In genomic region chr12:19186722-19187661, GRCh38 we compare ENCODE assay signal across 8 cellular contexts. TPM values are rescaled to one million over a fixed set of nuclear protein-coding genes. Genes with fewer than 3 reads are reported as not detected.
DNase-seq lines count a peak whose midpoint lies in the region; ATAC-seq and TF ChIP-seq lines count a peak whose summit lies in the region.

No MANE protein-coding gene starts in this region.

- no peak overlapping the region for H3K27ac Mint-ChIP-seq in chondrocyte (ENCODE audit: unreplicated experiment)

- in situ Hi-C loops in GM23248 (cut with MboI): no loop called here

- H3K27me3 Mint-ChIP-seq in chondrocyte (ENCODE audit: low read depth): no peaks in the 10 kb centered on the region

- peak overlapping the region in 8 of 11 experiments; percentile 23 to 47 (median 40); a peak in 11 of 22 replicates for H3K4me2 ChIP-seq in BLaER1 treated with 17β-estradiol and CSF1 and Interleukin-3, amounts not matched to agents 10 nM and 100 nM
- H3K4me2 ChIP-seq in GM23248 (ENCODE audit: unreplicated experiment): peak overlapping the region; percentile 70

- H3F3A ChIP-seq in GM23248 (ENCODE audit: insufficient read depth): peaks cover 16% of the 10 kb centered on the region

- H3K9ac ChIP-seq in BLaER1 treated with 17β-estradiol and CSF1 and Interleukin-3, amounts not matched to agents 10 nM and 100 nM: no peak overlapping the region
- H3K9ac ChIP-seq in GM23248 (no peak overlapping the region), liver (ENCODE audit: low read depth in 1 of 2, low read length in 2 of 2) (no peak overlapping the region)

- H3K9me3 ChIP-seq in BLaER1 treated with 17β-estradiol and CSF1 and Interleukin-3, amounts not matched to agents 10 nM and 100 nM (replicated peaks in 1 of 11): no peaks in the 10 kb centered on the region
- H3K9me3 ChIP-seq in GM23248 (ENCODE audit: low read depth): no peaks in the 10 kb centered on the region
- H3K9me3 ChIP-seq in liver (ENCODE audit: control insufficient read depth in 4 of 4, low read length in 3 of 4): no peaks in the 10 kb centered on the region

- H3K4me1 Mint-ChIP-seq in chondrocyte (ENCODE audit: low read depth): peaks cover 41% of the 10 kb centered on the region

- H2AFZ ChIP-seq in GM23248: peak overlapping the region; percentile 58

- WGBS in GM23248 (ENCODE audit: low coverage in 1 of 2, low lambda C conversion rate in 2 of 2, missing lambda C conversion rate in 2 of 2), 2 experiments: 55 to 56% methylated on average over 4 of the region's 4 CpGs
- 53% methylated on average over 4 of the region's 4 CpGs for WGBS in liver

- DNase-seq in GM23248: peak; percentile 75
- DNase-seq in NCI-H345 (lab: John Stamatoyannopoulos, UW): peak; percentile 42
- DNase-seq in chondrocyte (ENCODE audit: low spot score): no peak
- no peak for DNase-seq in UCSD-AML1 (lab: John Stamatoyannopoulos, UW; ENCODE audit: unreplicated experiment)

- H4K20me1 ChIP-seq in BLaER1 treated with 17β-estradiol and CSF1 and Interleukin-3, amounts not matched to agents 10 nM and 100 nM: peaks cover 0 to 5% (median 0%) of the 10 kb centered on the region in 11 experiments; a peak in 1 of 22 replicates
- H4K20me1 ChIP-seq in GM23248 (ENCODE audit: insufficient read depth): 0 out of 2 replicates have a peak, but pooled peaks cover 3% of the 10 kb centered on the region

- H3K4me1 ChIP-seq in BLaER1 treated with 17β-estradiol and CSF1 and Interleukin-3, amounts not matched to agents 10 nM and 100 nM: peaks cover 24 to 41% (median 38%) of the 10 kb centered on the region in 10 experiments
- H3K4me1 ChIP-seq in GM23248 (ENCODE audit: insufficient read depth): peaks cover 40% of the 10 kb centered on the region
- peaks cover 0 to 27% (median 15%) of the 10 kb centered on the region in 4 donors for H3K4me1 ChIP-seq in liver (ENCODE audit: control insufficient read depth in 4 of 4, insufficient read depth in 4 of 4, low read length in 3 of 4)

- peak; percentile 90 for TF ChIP-seq CTCF in chondrocyte (IDR thresholded peaks at IDR 0.05)
- TF ChIP-seq CTCF in liver (IDR thresholded peaks at IDR 0.05; ENCODE audit: low read depth, low read length, missing input control): peak; percentile 61

- no peaks in the 10 kb centered on the region for H3K36me3 Mint-ChIP-seq in chondrocyte (ENCODE audit: low read depth)

- H3K36me3 ChIP-seq in BLaER1 treated with 17β-estradiol and CSF1 and Interleukin-3, amounts not matched to agents 10 nM and 100 nM: no peaks in the 10 kb centered on the region
- H3K36me3 ChIP-seq in GM23248 (ENCODE audit: low read depth): no peaks in the 10 kb centered on the region
- H3K36me3 ChIP-seq in liver (ENCODE audit: control insufficient read depth in 4 of 4, insufficient read depth in 3 of 4, low read depth in 1 of 4, low read length in 3 of 4): no peaks in the 10 kb centered on the region

- H3K27ac ChIP-seq in BLaER1 treated with 17β-estradiol and CSF1 and Interleukin-3, amounts not matched to agents 10 nM and 100 nM: no peak overlapping the region
- H3K27ac ChIP-seq in GM23248: no peak overlapping the region
- H3K27ac ChIP-seq in liver (ENCODE audit: low read depth in 1 of 2, low read length in 2 of 2): peak overlapping the region; percentile 52 to 59

- H3K9me2 ChIP-seq in GM23248 (ENCODE audit: insufficient read depth): no peaks in the 10 kb centered on the region

- peaks cover 13% of the 10 kb centered on the region for H3K79me2 ChIP-seq in GM23248 (ENCODE audit: insufficient read depth)

- no peaks in the 10 kb centered on the region for H3K27me3 ChIP-seq in BLaER1 treated with 17β-estradiol and CSF1 and Interleukin-3, amounts not matched to agents 10 nM and 100 nM
- H3K27me3 ChIP-seq in GM23248 (replicated peaks; ENCODE audit: insufficient read depth): no peaks in the 10 kb centered on the region
- no peaks in the 10 kb centered on the region for H3K27me3 ChIP-seq in liver (ENCODE audit: control insufficient read depth in 4 of 4, insufficient read depth in 4 of 4, low read length in 3 of 4)

- TF ChIP-seq RAD21 in liver (IDR thresholded peaks at IDR 0.05): peak; percentile 87 to 88

- no peak overlapping the region for H3K4me3 Mint-ChIP-seq in chondrocyte (ENCODE audit: unreplicated experiment)

- H3K4me3 ChIP-seq in BLaER1 treated with 17β-estradiol and CSF1 and Interleukin-3, amounts not matched to agents 10 nM and 100 nM: no peak overlapping the region
- H3K4me3 ChIP-seq in GM23248: peak overlapping the region; percentile 49
- H3K4me3 ChIP-seq in liver (ENCODE audit: low read depth in 1 of 3, low read length in 3 of 3): no peak overlapping the region

- no peaks in the 10 kb centered on the region for H3K9me3 Mint-ChIP-seq in chondrocyte (ENCODE audit: low read depth)

- ATAC-seq in HG03045 (IDR thresholded peaks at IDR 0.05; ENCODE audit: unreplicated experiment) (no peak), GM18873 (IDR thresholded peaks at IDR 0.05; ENCODE audit: low FRiP score, unreplicated experiment) (no peak)

TF ChIP-seq in liver, 16 proteins besides CTCF, POLR2A, EP300 and RAD21:
- peak; percentile 30 for TF ChIP-seq REST (IDR thresholded peaks at IDR 0.05)
- TF ChIP-seq, protein P1, sequence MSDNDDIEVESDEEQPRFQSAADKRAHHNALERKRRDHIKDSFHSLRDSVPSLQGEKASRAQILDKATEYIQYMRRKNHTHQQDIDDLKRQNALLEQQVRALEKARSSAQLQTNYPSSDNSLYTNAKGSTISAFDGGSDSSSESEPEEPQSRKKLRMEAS (IDR thresholded peaks at IDR 0.05): peak; percentile 40
- TF ChIP-seq FOXA2 (IDR thresholded peaks at IDR 0.05): no peak
- TF ChIP-seq HNF4A (conservative IDR thresholded peaks at IDR 0.05): peak; percentile 63 to 72
- TF ChIP-seq YY1 (IDR thresholded peaks at IDR 0.05): peak; percentile 67
- TF ChIP-seq FOXA1 (IDR thresholded peaks at IDR 0.05): peak; percentile 33
- TF ChIP-seq NR2F2 (IDR thresholded peaks at IDR 0.05): peak; percentile 61
- TF ChIP-seq TAF1 (conservative IDR thresholded peaks at IDR 0.05): no peak
- no peak for TF ChIP-seq GABPA (IDR thresholded peaks at IDR 0.05 in 1 of 2, conservative IDR thresholded peaks at IDR 0.05 in 1 of 2)
- TF ChIP-seq RXRA (IDR thresholded peaks at IDR 0.05): peak; percentile 88 to 95
- TF ChIP-seq ATF3 (IDR thresholded peaks at IDR 0.05): peak; percentile 78
- TF ChIP-seq, protein P2, sequence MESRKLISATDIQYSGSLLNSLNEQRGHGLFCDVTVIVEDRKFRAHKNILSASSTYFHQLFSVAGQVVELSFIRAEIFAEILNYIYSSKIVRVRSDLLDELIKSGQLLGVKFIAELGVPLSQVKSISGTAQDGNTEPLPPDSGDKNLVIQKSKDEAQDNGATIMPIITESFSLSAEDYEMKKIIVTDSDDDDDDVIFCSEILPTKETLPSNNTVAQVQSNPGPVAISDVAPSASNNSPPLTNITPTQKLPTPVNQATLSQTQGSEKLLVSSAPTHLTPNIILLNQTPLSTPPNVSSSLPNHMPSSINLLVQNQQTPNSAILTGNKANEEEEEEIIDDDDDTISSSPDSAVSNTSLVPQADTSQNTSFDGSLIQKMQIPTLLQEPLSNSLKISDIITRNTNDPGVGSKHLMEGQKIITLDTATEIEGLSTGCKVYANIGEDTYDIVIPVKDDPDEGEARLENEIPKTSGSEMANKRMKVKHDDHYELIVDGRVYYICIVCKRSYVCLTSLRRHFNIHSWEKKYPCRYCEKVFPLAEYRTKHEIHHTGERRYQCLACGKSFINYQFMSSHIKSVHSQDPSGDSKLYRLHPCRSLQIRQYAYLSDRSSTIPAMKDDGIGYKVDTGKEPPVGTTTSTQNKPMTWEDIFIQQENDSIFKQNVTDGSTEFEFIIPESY (IDR thresholded peaks at IDR 0.05): peak; percentile 24
- no peak for TF ChIP-seq SP1 (IDR thresholded peaks at IDR 0.05)
- no peak for TF ChIP-seq EGR1 (IDR thresholded peaks at IDR 0.05; ENCODE audit: low read depth in 2 of 2)
- TF ChIP-seq HNF4G (IDR thresholded peaks at IDR 0.05): no peak
- TF ChIP-seq JUND (IDR thresholded peaks at IDR 0.05): peak; percentile 39 to 69

RNA-seq across cellular contexts. Expression of gene PLEKHA5, which starts 57.5 kb away (rescaled TPM):
- total RNA-seq in GM23248 (2014; rRNA removed; shearing (Covaris generic)): 12.1 and 12.4 TPM in 2 replicates
- 9.1 and 10.0 TPM in 2 replicates for polyA plus RNA-seq in GM23248 (2016; fragmentation: Nextera tagmentation; extraction: Ambion mirVana)
- 8.6 to 14.6 TPM (median 8.9 TPM) in 3 replicates for total RNA-seq in chondrocyte
- total RNA-seq in liver: 10 to 100 TPM in 1 of 2 donors, 1 to 10 TPM in 1; 9.7 to 23.8 TPM
- polyA plus RNA-seq in liver: 10 to 100 TPM in 1 of 2 donors, 1 to 10 TPM in 1; 4.6 to 25.5 TPM

Comparison
In these comparisons a context has a peak if more than half of its experiments do, and no peak if none do; other contexts are left out.
1. H3K27ac ChIP-seq: peak in liver (2 of 2); none in BLaER1 treated with 17β-estradiol and CSF1 and Interleukin-3, amounts not matched to agents 10 nM and 100 nM (0 of 11) and GM23248 (single experiment).
2. DNase-seq: peak in GM23248 (single experiment) and NCI-H345 (single experiment); none in chondrocyte (single experiment) and UCSD-AML1 (single experiment).